ENCODE assay signal across 3 cellular contexts in genomic region chr13:27921421-27921960, GRCh38.
TF ChIP-seq lines count a peak whose summit lies in the region.

No MANE protein-coding gene starts in this region.

TF ChIP-seq in SK-N-SH, 30 proteins besides CTCF, POLR2A, EP300 and RAD21 (continued from another document):
- no peak for TF ChIP-seq IRF3 (IDR thresholded peaks at IDR 0.05; ENCODE audit: low read depth, low read length)

TF ChIP-seq in SK-N-SH treated with all-trans-retinoic acid at 6 μM for 48 hours, 23 proteins besides CTCF, POLR2A, EP300 and RAD21 (continued from another document):
- TF ChIP-seq POU6F1 (CRISPR knock-in tag; IDR thresholded peaks at IDR 0.05; ENCODE audit: borderline replicate concordance, low read depth) (no peak), ZFP3 (CRISPR knock-in tag; IDR thresholded peaks at IDR 0.05) (no peak), ARNTL (CRISPR knock-in tag; IDR thresholded peaks at IDR 0.05; ENCODE audit: borderline replicate concordance, low read depth) (no peak), PATZ1 (CRISPR knock-in tag; IDR thresholded peaks at IDR 0.05; ENCODE audit: borderline replicate concordance) (no peak), ZFP30 (CRISPR knock-in tag; IDR thresholded peaks at IDR 0.05) (no peak), ZNF70 (CRISPR knock-in tag; IDR thresholded peaks at IDR 0.05) (no peak)

TF ChIP-seq in WTC11, 78 proteins besides CTCF, POLR2A, EP300 and RAD21 (continued from another document):
- TF ChIP-seq ZNF263 (CRISPR knock-in tag; IDR thresholded peaks at IDR 0.05; ENCODE audit: low read depth) (no peak), RORB (CRISPR knock-in tag; IDR thresholded peaks at IDR 0.05) (no peak), NFYB (CRISPR knock-in tag; conservative IDR thresholded peaks at IDR 0.05; ENCODE audit: low read depth) (no peak), ZNF512 (CRISPR knock-in tag; IDR thresholded peaks at IDR 0.05; ENCODE audit: borderline replicate concordance) (no peak), TEAD1 (CRISPR knock-in tag; IDR thresholded peaks at IDR 0.05) (no peak), EMX1 (CRISPR knock-in tag; IDR thresholded peaks at IDR 0.05) (no peak), SMAD4 (CRISPR knock-in tag; IDR thresholded peaks at IDR 0.05) (no peak), ZNF423 (CRISPR knock-in tag; IDR thresholded peaks at IDR 0.05) (no peak), ZNF281 (CRISPR knock-in tag; IDR thresholded peaks at IDR 0.05) (no peak), CBFB (CRISPR knock-in tag; IDR thresholded peaks at IDR 0.05; ENCODE audit: low read depth) (no peak), PREB (CRISPR knock-in tag; IDR thresholded peaks at IDR 0.05; ENCODE audit: borderline replicate concordance) (no peak), RELA (CRISPR knock-in tag; IDR thresholded peaks at IDR 0.05; ENCODE audit: borderline replicate concordance) (no peak), FOXJ3 (CRISPR knock-in tag; IDR thresholded peaks at IDR 0.05; ENCODE audit: borderline replicate concordance) (no peak)
